In the genomic region with DNA sequence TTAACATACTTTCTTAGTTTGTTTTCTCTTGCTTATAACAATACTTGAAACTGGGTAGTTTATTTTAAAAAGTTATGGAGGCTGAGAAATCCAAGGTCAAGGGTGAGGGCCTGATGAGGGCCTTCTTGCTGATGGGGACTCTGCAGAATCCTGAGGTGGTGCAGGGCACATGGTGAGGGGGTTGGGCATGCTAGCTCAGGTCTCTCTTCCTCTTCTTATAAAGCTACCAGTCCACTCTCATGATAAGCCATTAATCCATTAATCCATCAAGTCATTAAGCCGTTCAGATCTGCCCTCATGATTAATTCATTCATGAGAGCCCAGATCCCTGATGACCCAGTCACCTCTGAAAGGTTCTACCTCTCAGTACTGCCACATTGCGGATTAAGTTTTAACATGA, we compare ENCODE assay signal across 16 cellular contexts.
"Had no signal": no experiment of that assay in that cellular context is flagged by ENCODE, and none has a peak within 500 bp of the region (broad histone marks: within the 10 kb centered on the region; RNA-seq: fewer than 3 reads in every experiment).

No MANE protein-coding gene starts in this region.

- H3K9me3 ChIP-seq: SJCRH30 had no signal

- H3K27ac ChIP-seq: RWPE1, SJCRH30 had no signal

- DNase-seq: IMR-90, Kasumi-1, KG1, MM.1S, NCI-H1092 treated with DMSO at 0.1 percent for 48 hours, NCI-H1436, NCI-H187, NCI-H2029, NCI-H2081 treated with DMSO at 0.1 percent for 48 hours, NCI-H2171, NCI-H345, NCI-H526, SHP77, SJCRH30, T-helper 1 cell had no signal

- H3K27me3 ChIP-seq: SJCRH30 had no signal

- H3K4me3 ChIP-seq: SJCRH30 had no signal

- H3K4me1 ChIP-seq: SJCRH30 had no signal
